Comparison of ENCODE assay signal across 1 cellular context in the genomic region with DNA sequence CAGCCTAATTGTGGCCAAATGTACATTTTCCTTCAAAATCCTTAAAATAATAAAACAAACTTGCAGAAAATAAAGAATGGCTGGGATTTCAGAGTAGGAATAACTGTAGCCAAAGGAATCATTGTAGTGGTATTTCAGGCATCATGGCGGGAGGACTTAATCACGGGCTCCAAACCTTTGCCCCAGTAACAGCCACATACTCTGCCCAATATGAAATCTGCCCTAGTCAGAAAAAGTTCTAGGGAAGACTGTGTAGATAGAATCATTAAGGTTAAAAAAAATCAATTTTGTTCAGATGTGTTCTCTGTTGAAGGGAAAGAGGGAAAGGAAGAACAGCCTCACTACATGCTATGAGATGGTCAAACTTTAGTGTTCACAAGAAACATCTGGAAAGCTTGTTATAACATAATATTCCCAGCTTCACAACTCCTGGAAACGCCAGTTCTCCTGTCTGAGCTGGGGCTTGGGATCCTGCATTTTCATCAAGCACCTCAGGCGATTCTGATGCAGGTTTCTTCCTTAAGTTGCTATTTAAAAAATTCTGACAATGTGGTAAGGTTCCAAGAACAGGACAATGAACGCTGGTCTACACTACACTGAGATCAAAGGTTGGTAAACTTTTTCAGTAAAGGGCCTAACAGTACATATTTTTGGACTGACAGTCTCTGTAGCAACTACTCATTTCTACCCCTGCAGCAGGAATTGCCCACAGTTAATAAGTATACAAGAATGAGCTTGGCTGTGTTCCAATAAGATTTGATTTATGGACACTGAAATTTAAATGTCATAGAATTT.
TF ChIP-seq lines count a peak whose summit lies in the region.

No MANE protein-coding gene starts in this region.

TF ChIP-seq in HepG2, 621 proteins besides CTCF, POLR2A, EP300 and RAD21 (continued from another document and continues in another):
- no peak for TF ChIP-seq ZNF737 (CRISPR knock-in tag; IDR thresholded peaks at IDR 0.05; ENCODE audit: borderline replicate concordance)
- TF ChIP-seq KDM6A (CRISPR knock-in tag; IDR thresholded peaks at IDR 0.05; ENCODE audit: low read depth) = 0 out of 2 replicates have a peak, but pooled peaks have one; percentile 41
- no peak for TF ChIP-seq ZNF772 (CRISPR knock-in tag; IDR thresholded peaks at IDR 0.05)
- no peak for TF ChIP-seq SIN3B (IDR thresholded peaks at IDR 0.05; ENCODE audit: low read length)
- no peak for TF ChIP-seq ATM (IDR thresholded peaks at IDR 0.05; ENCODE audit: borderline replicate concordance)
- TF ChIP-seq HDAC1 (CRISPR knock-in tag; IDR thresholded peaks at IDR 0.05) = peak; percentile 50; the same call in 1 of the 2 replicates
- TF ChIP-seq, protein P1, sequence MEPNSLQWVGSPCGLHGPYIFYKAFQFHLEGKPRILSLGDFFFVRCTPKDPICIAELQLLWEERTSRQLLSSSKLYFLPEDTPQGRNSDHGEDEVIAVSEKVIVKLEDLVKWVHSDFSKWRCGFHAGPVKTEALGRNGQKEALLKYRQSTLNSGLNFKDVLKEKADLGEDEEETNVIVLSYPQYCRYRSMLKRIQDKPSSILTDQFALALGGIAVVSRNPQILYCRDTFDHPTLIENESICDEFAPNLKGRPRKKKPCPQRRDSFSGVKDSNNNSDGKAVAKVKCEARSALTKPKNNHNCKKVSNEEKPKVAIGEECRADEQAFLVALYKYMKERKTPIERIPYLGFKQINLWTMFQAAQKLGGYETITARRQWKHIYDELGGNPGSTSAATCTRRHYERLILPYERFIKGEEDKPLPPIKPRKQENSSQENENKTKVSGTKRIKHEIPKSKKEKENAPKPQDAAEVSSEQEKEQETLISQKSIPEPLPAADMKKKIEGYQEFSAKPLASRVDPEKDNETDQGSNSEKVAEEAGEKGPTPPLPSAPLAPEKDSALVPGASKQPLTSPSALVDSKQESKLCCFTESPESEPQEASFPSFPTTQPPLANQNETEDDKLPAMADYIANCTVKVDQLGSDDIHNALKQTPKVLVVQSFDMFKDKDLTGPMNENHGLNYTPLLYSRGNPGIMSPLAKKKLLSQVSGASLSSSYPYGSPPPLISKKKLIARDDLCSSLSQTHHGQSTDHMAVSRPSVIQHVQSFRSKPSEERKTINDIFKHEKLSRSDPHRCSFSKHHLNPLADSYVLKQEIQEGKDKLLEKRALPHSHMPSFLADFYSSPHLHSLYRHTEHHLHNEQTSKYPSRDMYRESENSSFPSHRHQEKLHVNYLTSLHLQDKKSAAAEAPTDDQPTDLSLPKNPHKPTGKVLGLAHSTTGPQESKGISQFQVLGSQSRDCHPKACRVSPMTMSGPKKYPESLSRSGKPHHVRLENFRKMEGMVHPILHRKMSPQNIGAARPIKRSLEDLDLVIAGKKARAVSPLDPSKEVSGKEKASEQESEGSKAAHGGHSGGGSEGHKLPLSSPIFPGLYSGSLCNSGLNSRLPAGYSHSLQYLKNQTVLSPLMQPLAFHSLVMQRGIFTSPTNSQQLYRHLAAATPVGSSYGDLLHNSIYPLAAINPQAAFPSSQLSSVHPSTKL (CRISPR knock-in tag; IDR thresholded peaks at IDR 0.05) = peak; percentile 86
- TF ChIP-seq ZKSCAN8 (CRISPR knock-in tag; IDR thresholded peaks at IDR 0.05; ENCODE audit: borderline replicate concordance) = no peak
- no peak for TF ChIP-seq RBFOX2 (IDR thresholded peaks at IDR 0.05; ENCODE audit: low read depth, low read length)
- TF ChIP-seq TOE1 (CRISPR knock-in tag; IDR thresholded peaks at IDR 0.05) = no peak
- TF ChIP-seq, protein P2, sequence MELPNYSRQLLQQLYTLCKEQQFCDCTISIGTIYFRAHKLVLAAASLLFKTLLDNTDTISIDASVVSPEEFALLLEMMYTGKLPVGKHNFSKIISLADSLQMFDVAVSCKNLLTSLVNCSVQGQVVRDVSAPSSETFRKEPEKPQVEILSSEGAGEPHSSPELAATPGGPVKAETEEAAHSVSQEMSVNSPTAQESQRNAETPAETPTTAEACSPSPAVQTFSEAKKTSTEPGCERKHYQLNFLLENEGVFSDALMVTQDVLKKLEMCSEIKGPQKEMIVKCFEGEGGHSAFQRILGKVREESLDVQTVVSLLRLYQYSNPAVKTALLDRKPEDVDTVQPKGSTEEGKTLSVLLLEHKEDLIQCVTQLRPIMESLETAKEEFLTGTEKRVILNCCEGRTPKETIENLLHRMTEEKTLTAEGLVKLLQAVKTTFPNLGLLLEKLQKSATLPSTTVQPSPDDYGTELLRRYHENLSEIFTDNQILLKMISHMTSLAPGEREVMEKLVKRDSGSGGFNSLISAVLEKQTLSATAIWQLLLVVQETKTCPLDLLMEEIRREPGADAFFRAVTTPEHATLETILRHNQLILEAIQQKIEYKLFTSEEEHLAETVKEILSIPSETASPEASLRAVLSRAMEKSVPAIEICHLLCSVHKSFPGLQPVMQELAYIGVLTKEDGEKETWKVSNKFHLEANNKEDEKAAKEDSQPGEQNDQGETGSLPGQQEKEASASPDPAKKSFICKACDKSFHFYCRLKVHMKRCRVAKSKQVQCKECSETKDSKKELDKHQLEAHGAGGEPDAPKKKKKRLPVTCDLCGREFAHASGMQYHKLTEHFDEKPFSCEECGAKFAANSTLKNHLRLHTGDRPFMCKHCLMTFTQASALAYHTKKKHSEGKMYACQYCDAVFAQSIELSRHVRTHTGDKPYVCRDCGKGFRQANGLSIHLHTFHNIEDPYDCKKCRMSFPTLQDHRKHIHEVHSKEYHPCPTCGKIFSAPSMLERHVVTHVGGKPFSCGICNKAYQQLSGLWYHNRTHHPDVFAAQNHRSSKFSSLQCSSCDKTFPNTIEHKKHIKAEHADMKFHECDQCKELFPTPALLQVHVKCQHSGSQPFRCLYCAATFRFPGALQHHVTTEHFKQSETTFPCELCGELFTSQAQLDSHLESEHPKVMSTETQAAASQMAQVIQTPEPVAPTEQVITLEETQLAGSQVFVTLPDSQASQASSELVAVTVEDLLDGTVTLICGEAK (IDR thresholded peaks at IDR 0.05) = no peak
- TF ChIP-seq, protein P2 (CRISPR knock-in tag; IDR thresholded peaks at IDR 0.05) = no peak
- TF ChIP-seq, protein P3, sequence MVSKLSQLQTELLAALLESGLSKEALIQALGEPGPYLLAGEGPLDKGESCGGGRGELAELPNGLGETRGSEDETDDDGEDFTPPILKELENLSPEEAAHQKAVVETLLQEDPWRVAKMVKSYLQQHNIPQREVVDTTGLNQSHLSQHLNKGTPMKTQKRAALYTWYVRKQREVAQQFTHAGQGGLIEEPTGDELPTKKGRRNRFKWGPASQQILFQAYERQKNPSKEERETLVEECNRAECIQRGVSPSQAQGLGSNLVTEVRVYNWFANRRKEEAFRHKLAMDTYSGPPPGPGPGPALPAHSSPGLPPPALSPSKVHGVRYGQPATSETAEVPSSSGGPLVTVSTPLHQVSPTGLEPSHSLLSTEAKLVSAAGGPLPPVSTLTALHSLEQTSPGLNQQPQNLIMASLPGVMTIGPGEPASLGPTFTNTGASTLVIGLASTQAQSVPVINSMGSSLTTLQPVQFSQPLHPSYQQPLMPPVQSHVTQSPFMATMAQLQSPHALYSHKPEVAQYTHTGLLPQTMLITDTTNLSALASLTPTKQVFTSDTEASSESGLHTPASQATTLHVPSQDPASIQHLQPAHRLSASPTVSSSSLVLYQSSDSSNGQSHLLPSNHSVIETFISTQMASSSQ (IDR thresholded peaks at IDR 0.05; ENCODE audit: low read depth) = no peak
- TF ChIP-seq, protein P3 (CRISPR knock-in tag; IDR thresholded peaks at IDR 0.05; ENCODE audit: borderline replicate concordance) = no peak
- TF ChIP-seq, protein P4, sequence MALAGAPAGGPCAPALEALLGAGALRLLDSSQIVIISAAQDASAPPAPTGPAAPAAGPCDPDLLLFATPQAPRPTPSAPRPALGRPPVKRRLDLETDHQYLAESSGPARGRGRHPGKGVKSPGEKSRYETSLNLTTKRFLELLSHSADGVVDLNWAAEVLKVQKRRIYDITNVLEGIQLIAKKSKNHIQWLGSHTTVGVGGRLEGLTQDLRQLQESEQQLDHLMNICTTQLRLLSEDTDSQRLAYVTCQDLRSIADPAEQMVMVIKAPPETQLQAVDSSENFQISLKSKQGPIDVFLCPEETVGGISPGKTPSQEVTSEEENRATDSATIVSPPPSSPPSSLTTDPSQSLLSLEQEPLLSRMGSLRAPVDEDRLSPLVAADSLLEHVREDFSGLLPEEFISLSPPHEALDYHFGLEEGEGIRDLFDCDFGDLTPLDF (CRISPR knock-in tag; IDR thresholded peaks at IDR 0.05) = no peak
- TF ChIP-seq, protein P5, sequence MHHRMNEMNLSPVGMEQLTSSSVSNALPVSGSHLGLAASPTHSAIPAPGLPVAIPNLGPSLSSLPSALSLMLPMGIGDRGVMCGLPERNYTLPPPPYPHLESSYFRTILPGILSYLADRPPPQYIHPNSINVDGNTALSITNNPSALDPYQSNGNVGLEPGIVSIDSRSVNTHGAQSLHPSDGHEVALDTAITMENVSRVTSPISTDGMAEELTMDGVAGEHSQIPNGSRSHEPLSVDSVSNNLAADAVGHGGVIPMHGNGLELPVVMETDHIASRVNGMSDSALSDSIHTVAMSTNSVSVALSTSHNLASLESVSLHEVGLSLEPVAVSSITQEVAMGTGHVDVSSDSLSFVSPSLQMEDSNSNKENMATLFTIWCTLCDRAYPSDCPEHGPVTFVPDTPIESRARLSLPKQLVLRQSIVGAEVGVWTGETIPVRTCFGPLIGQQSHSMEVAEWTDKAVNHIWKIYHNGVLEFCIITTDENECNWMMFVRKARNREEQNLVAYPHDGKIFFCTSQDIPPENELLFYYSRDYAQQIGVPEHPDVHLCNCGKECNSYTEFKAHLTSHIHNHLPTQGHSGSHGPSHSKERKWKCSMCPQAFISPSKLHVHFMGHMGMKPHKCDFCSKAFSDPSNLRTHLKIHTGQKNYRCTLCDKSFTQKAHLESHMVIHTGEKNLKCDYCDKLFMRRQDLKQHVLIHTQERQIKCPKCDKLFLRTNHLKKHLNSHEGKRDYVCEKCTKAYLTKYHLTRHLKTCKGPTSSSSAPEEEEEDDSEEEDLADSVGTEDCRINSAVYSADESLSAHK (CRISPR knock-in tag; IDR thresholded peaks at IDR 0.05; ENCODE audit: borderline replicate concordance) = no peak
- TF ChIP-seq HOXD1 (CRISPR knock-in tag; IDR thresholded peaks at IDR 0.05) = no peak
- TF ChIP-seq NR2F1 (CRISPR knock-in tag; IDR thresholded peaks at IDR 0.05) = no peak
- TF ChIP-seq ZNF768 (CRISPR knock-in tag; IDR thresholded peaks at IDR 0.05) = no peak
- TF ChIP-seq NCOA1 (CRISPR knock-in tag; IDR thresholded peaks at IDR 0.05) = no peak
- no peak for TF ChIP-seq MEF2D (CRISPR knock-in tag; IDR thresholded peaks at IDR 0.05)
- TF ChIP-seq ZNF720 (CRISPR knock-in tag; IDR thresholded peaks at IDR 0.05) = no peak
- no peak for TF ChIP-seq CAMTA2 (CRISPR knock-in tag; IDR thresholded peaks at IDR 0.05; ENCODE audit: borderline replicate concordance)
- peak; percentile 46; the same call in 1 of the 2 replicates for TF ChIP-seq MED1 (CRISPR knock-in tag; IDR thresholded peaks at IDR 0.05)
- no peak for TF ChIP-seq ZKSCAN5 (CRISPR knock-in tag; IDR thresholded peaks at IDR 0.05)
- no peak for TF ChIP-seq HDAC6 (IDR thresholded peaks at IDR 0.05; ENCODE audit: low read depth, low read length)
- TF ChIP-seq ZNF44 (CRISPR knock-in tag; IDR thresholded peaks at IDR 0.05) = no peak
- TF ChIP-seq ZNF614 (CRISPR knock-in tag; IDR thresholded peaks at IDR 0.05; ENCODE audit: borderline replicate concordance) = 0 out of 2 replicates have a peak, but pooled peaks have one; percentile 20
- TF ChIP-seq HMG20A (CRISPR knock-in tag; IDR thresholded peaks at IDR 0.05; ENCODE audit: borderline replicate concordance) = peak; percentile 68; the same call in 1 of the 2 replicates
- TF ChIP-seq, protein P6, sequence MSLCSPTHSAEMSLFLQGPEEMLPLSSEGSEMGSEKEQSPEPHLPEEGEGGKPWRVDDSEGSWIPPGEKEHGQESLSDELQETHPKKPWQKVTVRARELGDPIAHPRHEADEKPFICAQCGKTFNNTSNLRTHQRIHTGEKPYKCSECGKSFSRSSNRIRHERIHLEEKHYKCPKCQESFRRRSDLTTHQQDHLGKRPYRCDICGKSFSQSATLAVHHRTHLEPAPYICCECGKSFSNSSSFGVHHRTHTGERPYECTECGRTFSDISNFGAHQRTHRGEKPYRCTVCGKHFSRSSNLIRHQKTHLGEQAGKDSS (CRISPR knock-in tag; IDR thresholded peaks at IDR 0.05; ENCODE audit: borderline replicate concordance, low read depth) = no peak
- TF ChIP-seq HNRNPK (IDR thresholded peaks at IDR 0.05; ENCODE audit: low read depth, low read length, poor library complexity, severe bottlenecking) = no peak
- no peak for TF ChIP-seq AGO2 (optimal IDR thresholded peaks at IDR 0.05; ENCODE audit: low read depth, low read length)
- no peak for TF ChIP-seq ZNF777 (CRISPR knock-in tag; IDR thresholded peaks at IDR 0.05)
- TF ChIP-seq ZSCAN29 (CRISPR knock-in tag; conservative IDR thresholded peaks at IDR 0.05) = no peak
